In the genomic region with DNA sequence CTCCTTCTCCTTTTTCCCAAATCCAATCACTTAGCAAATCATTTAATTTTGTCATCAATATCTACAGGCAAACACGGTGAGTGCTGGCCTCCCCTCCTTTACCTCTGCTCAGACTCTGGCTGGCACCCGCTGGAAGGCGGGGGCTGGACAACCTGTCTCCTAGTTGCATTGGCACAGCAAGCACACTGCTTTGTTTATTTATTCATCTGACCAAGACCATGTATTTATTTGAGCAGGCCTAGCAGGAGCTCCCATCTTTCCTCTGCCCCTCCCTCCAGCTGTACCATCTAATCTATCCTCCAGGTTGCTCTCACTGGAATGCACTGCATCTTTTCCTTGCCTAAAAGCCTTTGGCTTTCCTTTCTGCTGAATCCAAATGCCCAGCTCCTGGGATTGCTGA, we compare ENCODE assay signal across 17 cellular contexts. TPM values are rescaled to one million over a fixed set of nuclear protein-coding genes. Genes with fewer than 3 reads are reported as not detected.
DNase-seq lines count a peak whose midpoint lies in the region; ATAC-seq and TF ChIP-seq lines count a peak whose summit lies in the region.
"Had no signal": no experiment of that assay in that cellular context is flagged by ENCODE, and none has a peak within 500 bp of the region (broad histone marks: within the 10 kb centered on the region; RNA-seq: fewer than 3 reads in every experiment).

No MANE protein-coding gene starts in this region.

- no peaks in the 10 kb centered on the region for H3K27me3 Mint-ChIP-seq in activated naive CD4-positive, alpha-beta T cell treated with anti-CD3 and anti-CD28 coated beads, Interleukin-2, amount 50 U/mL, for 24 hours
- no peaks in the 10 kb centered on the region for H3K27me3 Mint-ChIP-seq in T-helper 17 cell
- H3K27me3 Mint-ChIP-seq in activated naive CD8-positive, alpha-beta T cell treated with anti-CD3 and anti-CD28 coated beads for 36 hours: no peaks in the 10 kb centered on the region

- H3K36me3 Mint-ChIP-seq in activated naive CD4-positive, alpha-beta T cell treated with anti-CD3 and anti-CD28 coated beads, Interleukin-2, amount 50 U/mL, for 24 hours: peaks cover 17% of the 10 kb centered on the region
- H3K36me3 Mint-ChIP-seq in T-helper 17 cell (ENCODE audit: low read depth): peaks cover 2% of the 10 kb centered on the region
- H3K36me3 Mint-ChIP-seq in activated naive CD8-positive, alpha-beta T cell treated with anti-CD3 and anti-CD28 coated beads for 36 hours: peaks cover 16% of the 10 kb centered on the region

- peak overlapping the region; percentile 23 for H3K27ac ChIP-seq in psoas muscle
- H3K27ac ChIP-seq: RWPE1 had no signal

- H3K9me3 ChIP-seq in T-helper 17 cell (ENCODE audit: control insufficient read depth, low read length, poor library complexity, severe bottlenecking) (no peaks in the 10 kb centered on the region), psoas muscle (no peaks in the 10 kb centered on the region)
- H3K9me3 ChIP-seq: HAP-1 had no signal

- peak overlapping the region; percentile 87 for H3K27ac Mint-ChIP-seq in activated naive CD4-positive, alpha-beta T cell treated with anti-CD3 and anti-CD28 coated beads, Interleukin-2, amount 50 U/mL, for 24 hours
- peak overlapping the region; percentile 90 for H3K27ac Mint-ChIP-seq in T-helper 17 cell
- no peak overlapping the region for H3K27ac Mint-ChIP-seq in activated naive CD8-positive, alpha-beta T cell treated with anti-CD3 and anti-CD28 coated beads for 36 hours
- H3K27ac Mint-ChIP-seq: endodermal cell had no signal

- intact Hi-C loops in psoas muscle (cut with DNase I): no loop called here

- ATAC-seq in T-helper 17 cell: no peak
- ATAC-seq in psoas muscle: no peak

- no peaks in the 10 kb centered on the region for H3K27me3 ChIP-seq in psoas muscle (ENCODE audit: insufficient read depth in 3 of 3, low read length in 2 of 3)

- no peaks in the 10 kb centered on the region for H3K4me1 ChIP-seq in psoas muscle
- H3K4me1 ChIP-seq: HAP-1 had no signal

- H3K9me3 Mint-ChIP-seq in activated naive CD4-positive, alpha-beta T cell treated with anti-CD3 and anti-CD28 coated beads, Interleukin-2, amount 50 U/mL, for 24 hours: no peaks in the 10 kb centered on the region
- H3K9me3 Mint-ChIP-seq in activated naive CD8-positive, alpha-beta T cell treated with anti-CD3 and anti-CD28 coated beads for 36 hours: no peaks in the 10 kb centered on the region
- H3K9me3 Mint-ChIP-seq: endodermal cell had no signal

- no peak for TF ChIP-seq CTCF in psoas muscle (IDR thresholded peaks at IDR 0.05)

- H3K4me3 Mint-ChIP-seq in activated naive CD4-positive, alpha-beta T cell treated with anti-CD3 and anti-CD28 coated beads, Interleukin-2, amount 50 U/mL, for 24 hours: peak overlapping the region; percentile 43
- no peak overlapping the region for H3K4me3 Mint-ChIP-seq in T-helper 17 cell
- H3K4me3 Mint-ChIP-seq in activated naive CD8-positive, alpha-beta T cell treated with anti-CD3 and anti-CD28 coated beads for 36 hours: no peak overlapping the region
- H3K4me3 Mint-ChIP-seq: endodermal cell had no signal

- no peak overlapping the region for H3K4me3 ChIP-seq in psoas muscle
- H3K4me3 ChIP-seq: HAP-1 had no signal

- H3K4me1 Mint-ChIP-seq in activated naive CD4-positive, alpha-beta T cell treated with anti-CD3 and anti-CD28 coated beads, Interleukin-2, amount 50 U/mL, for 24 hours: peaks cover 93% of the 10 kb centered on the region
- peaks cover 52% of the 10 kb centered on the region for H3K4me1 Mint-ChIP-seq in T-helper 17 cell
- peaks cover 58% of the 10 kb centered on the region for H3K4me1 Mint-ChIP-seq in activated naive CD8-positive, alpha-beta T cell treated with anti-CD3 and anti-CD28 coated beads for 36 hours

- no peak for DNase-seq in activated naive CD4-positive, alpha-beta T cell (lab: John Stamatoyannopoulos, UW)
- DNase-seq in NCI-H187 treated with DMSO at 0.1 percent for 48 hours (lab: John Stamatoyannopoulos, UW) (peak; percentile 35), T-helper 17 cell (no peak), psoas muscle (no peak), HCEC 1CT (no peak), iPS-NIHi7 (ENCODE audit: extremely low spot score) (no peak)
- no peak for DNase-seq in activated naive CD8-positive, alpha-beta T cell treated with anti-CD3 and anti-CD28 coated beads for 36 hours
- DNase-seq: activated gamma-delta T cell; endodermal cell; hippocampal formation; kidney; MV-4-11; NCI-H2171 treated with DMSO at 0.1 percent for 48 hours; stimulated activated CD4-positive, alpha-beta T cell treated with anti-CD3 and anti-CD28 coated beads, Interleukin-12 subunit alpha, Interleukin-12 subunit beta, amount 100 ng/mL, for 4 hours had no signal

- WGBS in psoas muscle, 3 donors: 87 to 90% (median 90%) methylated on average over 3 of the region's 3 CpGs

- H3K36me3 ChIP-seq in psoas muscle (ENCODE audit: insufficient read depth in 1 of 2, low read depth in 1 of 2): no peaks in the 10 kb centered on the region
- H3K36me3 ChIP-seq: HAP-1 had no signal

RNA-seq across cellular contexts. Expression of gene ELMO1, which starts 9.8 kb away (rescaled TPM):
- total RNA-seq in T-helper 17 cell (100 to 1,000 TPM; 160 to 169 TPM), psoas muscle (1 to 10 TPM; 6.9 to 8.1 (median 7.3) TPM)
- polyA plus RNA-seq in psoas muscle: 1 to 10 TPM; 2.8 to 5.6 (median 3.2) TPM
- total RNA-seq in activated naive CD8-positive, alpha-beta T cell treated with anti-CD3 and anti-CD28 coated beads for 36 hours: 10 to 100 TPM; 68.0 to 74.4 TPM

Comparison
In these comparisons a context has a peak if more than half of its experiments do, and no peak if none do; other contexts are left out.
1. RNA of gene ELMO1, which starts 9.8 kb away (total RNA-seq): 160 to 169 TPM in T-helper 17 cell and 68.0 to 74.4 TPM in activated naive CD8-positive, alpha-beta T cell treated with anti-CD3 and anti-CD28 coated beads for 36 hours; 6.9 to 8.1 TPM in psoas muscle; every median in the first group is over 4 times any median in the second.